In genomic region chr17:82697808-82698064, GRCh38 we compare ENCODE assay signal across 8 cellular contexts. TPM values are rescaled to one million over a fixed set of nuclear protein-coding genes. Genes with fewer than 3 reads are reported as not detected.
DNase-seq lines count a peak whose midpoint lies in the region; ATAC-seq and TF ChIP-seq lines count a peak whose summit lies in the region.

No MANE protein-coding gene starts in this region.

- no peaks in the 10 kb centered on the region for H3K27me3 Mint-ChIP-seq in central memory CD8-positive, alpha-beta T cell

- DNase-seq in Right ventricle myocardium superior = peak; percentile 40
- no peak for DNase-seq in Right ventricle myocardium inferior (ENCODE audit: missing footprints)
- no peak for DNase-seq in central memory CD8-positive, alpha-beta T cell (ENCODE audit: low spot score in 2 of 2)
- no peak for DNase-seq in vagina (ENCODE audit: extremely low spot score in 2 of 2)
- no peak for DNase-seq in NCI-H2029 (lab: John Stamatoyannopoulos, UW)
- no peak for DNase-seq in 8988T

- peaks cover 2% of the 10 kb centered on the region for H3K36me3 Mint-ChIP-seq in central memory CD8-positive, alpha-beta T cell (ENCODE audit: insufficient read depth)

- H3K4me1 Mint-ChIP-seq in central memory CD8-positive, alpha-beta T cell = peaks cover 14% of the 10 kb centered on the region

- intact Hi-C loops in Right ventricle myocardium superior (cut with DNase I) (loop anchor here (5.0 kb wide), 1 partner anchor 45 kb away; no protein-coding TSS in a partner anchor), Right ventricle myocardium inferior (cut with DNase I) (loop anchor here (5.0 kb wide), 1 partner anchor 50 kb away; the partner anchor contains the start of gene WDR45B), vagina (cut with DNase I) (no loop called here)

- ATAC-seq in Right ventricle myocardium superior (ENCODE audit: poor library complexity) = no peak
- no peak for ATAC-seq in Right ventricle myocardium inferior
- no peak for ATAC-seq in central memory CD8-positive, alpha-beta T cell (replicated peaks; ENCODE audit: extremely low read depth, poor library complexity, severe bottlenecking)
- ATAC-seq in GM19397 (IDR thresholded peaks at IDR 0.05; ENCODE audit: unreplicated experiment) = no peak

- H3K9ac ChIP-seq in mucosa of stomach (ENCODE audit: low read length) = peak overlapping the region; percentile 68

- TF ChIP-seq CTCF in vagina (IDR thresholded peaks at IDR 0.05) = no peak

- H3K9me3 Mint-ChIP-seq in central memory CD8-positive, alpha-beta T cell = peaks cover 6% of the 10 kb centered on the region

- peak overlapping the region; percentile 80 for H3K4me3 Mint-ChIP-seq in central memory CD8-positive, alpha-beta T cell

- no peaks in the 10 kb centered on the region for H3K9me3 ChIP-seq in mucosa of stomach (ENCODE audit: control insufficient read depth, low read length)
- no peaks in the 10 kb centered on the region for H3K9me3 ChIP-seq in vagina

- no peak for TF ChIP-seq POLR2A in vagina (IDR thresholded peaks at IDR 0.05)

- H3K4me3 ChIP-seq in mucosa of stomach (ENCODE audit: low read length) = no peak overlapping the region
- H3K4me3 ChIP-seq in vagina = peak overlapping the region; percentile 81 to 86

- peaks cover 32% of the 10 kb centered on the region for H3K4me1 ChIP-seq in mucosa of stomach (ENCODE audit: control insufficient read depth, insufficient read depth, low read length)
- peaks cover 29% of the 10 kb centered on the region for H3K4me1 ChIP-seq in vagina

- peak overlapping the region; percentile 59 for H3K27ac ChIP-seq in vagina

- no peaks in the 10 kb centered on the region for H3K27me3 ChIP-seq in mucosa of stomach (ENCODE audit: control insufficient read depth, insufficient read depth, low read length)
- no peaks in the 10 kb centered on the region for H3K27me3 ChIP-seq in vagina

- H3K36me3 ChIP-seq in mucosa of stomach (ENCODE audit: control insufficient read depth, insufficient read depth, low read length) (no peaks in the 10 kb centered on the region), vagina (no peaks in the 10 kb centered on the region)

- H3K27ac Mint-ChIP-seq in central memory CD8-positive, alpha-beta T cell (ENCODE audit: low read depth) = no peak overlapping the region

RNA-seq across cellular contexts. Expression of gene RAB40B, which starts 0.8 kb away (rescaled TPM):
- total RNA-seq in Right ventricle myocardium superior = 20.7 TPM
- total RNA-seq in Right ventricle myocardium inferior = 19.9 TPM
- total RNA-seq in vagina = 29.2 TPM

RNA-seq across cellular contexts. Expression of gene FN3KRP, which starts 18.8 kb away (rescaled TPM):
- total RNA-seq in Right ventricle myocardium superior (13.2 TPM), Right ventricle myocardium inferior (13.0 TPM), vagina (10.6 TPM)

RNA-seq across cellular contexts. Expression of gene FN3K, which starts 37.7 kb away (rescaled TPM):
- total RNA-seq in Right ventricle myocardium superior = 80.2 TPM
- 78.3 TPM for total RNA-seq in Right ventricle myocardium inferior
- total RNA-seq in vagina = 5.9 TPM

RNA-seq across cellular contexts. Expression of gene WDR45B, which starts 49.5 kb away (rescaled TPM):
- 34.3 TPM for total RNA-seq in Right ventricle myocardium superior
- 38.0 TPM for total RNA-seq in Right ventricle myocardium inferior
- 86.4 TPM for total RNA-seq in vagina

RNA-seq across cellular contexts. Expression of gene TBCD, which starts 54.1 kb away (rescaled TPM):
- total RNA-seq in Right ventricle myocardium superior (45.1 TPM), Right ventricle myocardium inferior (43.4 TPM), vagina (79.3 TPM)

Comparison
In these comparisons a context has a peak if more than half of its experiments do, and no peak if none do; other contexts are left out.
1. RNA of gene FN3K, which starts 37.7 kb away (total RNA-seq): 80.2 TPM in Right ventricle myocardium superior (single experiment) and 78.3 TPM in Right ventricle myocardium inferior (single experiment); 5.9 TPM in vagina (single experiment); every median in the first group is over 10 times any median in the second.